ENCODE assay signal across 1 cellular context in the genomic region with DNA sequence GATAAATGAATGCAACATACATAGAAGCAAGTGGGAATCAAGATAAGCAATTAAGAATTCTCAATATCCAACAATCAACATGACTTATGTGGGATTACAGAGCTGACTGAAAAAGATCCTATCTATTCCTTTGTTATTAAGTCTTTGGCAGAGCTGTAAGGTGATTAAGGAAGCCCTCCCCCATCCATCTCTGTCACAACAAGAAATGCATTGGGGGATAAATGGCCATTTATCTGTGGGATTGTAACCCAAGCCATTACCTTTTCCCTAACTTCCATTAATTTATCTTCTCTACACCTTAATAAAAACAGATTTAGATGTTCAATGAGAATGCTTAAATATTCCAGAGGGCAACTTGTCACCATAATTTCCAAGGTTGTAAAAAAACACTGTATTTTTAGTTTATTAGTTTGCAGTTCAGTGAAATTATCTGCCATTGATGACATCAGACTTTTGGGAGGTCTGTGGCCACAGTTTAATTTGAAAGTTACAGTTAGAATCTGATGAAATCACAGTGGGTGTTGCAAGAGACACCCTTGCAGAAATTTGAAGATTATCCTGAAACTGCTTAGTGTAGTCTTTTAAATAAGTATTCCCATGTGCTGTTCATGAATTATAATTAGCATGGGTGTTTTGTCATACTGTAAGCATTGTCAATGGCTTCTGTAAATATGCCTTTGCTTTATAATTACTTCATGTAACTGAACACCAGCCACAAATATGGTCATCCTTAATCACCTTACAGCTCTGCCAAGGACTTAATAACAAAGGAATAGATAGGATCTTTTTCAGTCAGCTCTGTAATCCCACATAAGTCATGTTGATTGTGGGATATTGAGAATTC.
TF ChIP-seq lines count a peak whose summit lies in the region.

No MANE protein-coding gene starts in this region.

TF ChIP-seq in HEK293, 187 proteins besides CTCF, POLR2A, EP300 and RAD21 (continued from another document and continues in another):
- TF ChIP-seq, protein P1, sequence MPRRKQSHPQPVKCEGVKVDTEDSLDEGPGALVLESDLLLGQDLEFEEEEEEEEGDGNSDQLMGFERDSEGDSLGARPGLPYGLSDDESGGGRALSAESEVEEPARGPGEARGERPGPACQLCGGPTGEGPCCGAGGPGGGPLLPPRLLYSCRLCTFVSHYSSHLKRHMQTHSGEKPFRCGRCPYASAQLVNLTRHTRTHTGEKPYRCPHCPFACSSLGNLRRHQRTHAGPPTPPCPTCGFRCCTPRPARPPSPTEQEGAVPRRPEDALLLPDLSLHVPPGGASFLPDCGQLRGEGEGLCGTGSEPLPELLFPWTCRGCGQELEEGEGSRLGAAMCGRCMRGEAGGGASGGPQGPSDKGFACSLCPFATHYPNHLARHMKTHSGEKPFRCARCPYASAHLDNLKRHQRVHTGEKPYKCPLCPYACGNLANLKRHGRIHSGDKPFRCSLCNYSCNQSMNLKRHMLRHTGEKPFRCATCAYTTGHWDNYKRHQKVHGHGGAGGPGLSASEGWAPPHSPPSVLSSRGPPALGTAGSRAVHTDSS (tag by site-specific recombination; IDR thresholded peaks at IDR 0.05): no peak
- TF ChIP-seq ZNF239 (tag by site-specific recombination; IDR thresholded peaks at IDR 0.05) (no peak), ZNF132 (tag by site-specific recombination; IDR thresholded peaks at IDR 0.05; ENCODE audit: borderline replicate concordance) (no peak), ZNF121 (tag by site-specific recombination; IDR thresholded peaks at IDR 0.05) (no peak), ZNF302 (tag by site-specific recombination; IDR thresholded peaks at IDR 0.05; ENCODE audit: low read depth) (no peak), ZBTB7A (tag by site-specific recombination; IDR thresholded peaks at IDR 0.05; ENCODE audit: low read depth) (no peak), ZNF558 (tag by site-specific recombination; IDR thresholded peaks at IDR 0.05) (0 out of 2 replicates have a peak, but pooled peaks have one; percentile 61), ZNF335 (tag by site-specific recombination; conservative IDR thresholded peaks at IDR 0.05) (no peak; the same call in none of the 2 replicates), YY1 (tag by site-specific recombination; IDR thresholded peaks at IDR 0.05) (no peak), MYNN (tag by site-specific recombination; IDR thresholded peaks at IDR 0.05; ENCODE audit: borderline replicate concordance) (no peak), ZNF394 (tag by site-specific recombination; IDR thresholded peaks at IDR 0.05; ENCODE audit: borderline replicate concordance) (peak; percentile 55), SALL2 (tag by site-specific recombination; IDR thresholded peaks at IDR 0.05; ENCODE audit: borderline replicate concordance) (no peak), OVOL3 (tag by site-specific recombination; IDR thresholded peaks at IDR 0.05) (peak; percentile 90), ZEB2 (tag by site-specific recombination; IDR thresholded peaks at IDR 0.05) (peak; percentile 97), PRDM1 (tag by site-specific recombination; IDR thresholded peaks at IDR 0.05) (no peak), ZNF610 (tag by site-specific recombination; IDR thresholded peaks at IDR 0.05; ENCODE audit: borderline replicate concordance) (no peak), ZNF214 (tag by site-specific recombination; IDR thresholded peaks at IDR 0.05; ENCODE audit: borderline replicate concordance) (no peak), ZNF324 (tag by site-specific recombination; IDR thresholded peaks at IDR 0.05) (0 out of 2 replicates have a peak, but pooled peaks have one; percentile 38), ZBTB20 (tag by site-specific recombination; IDR thresholded peaks at IDR 0.05) (no peak), ZNF654 (tag by site-specific recombination; IDR thresholded peaks at IDR 0.05; ENCODE audit: low read depth) (no peak), ZNF792 (tag by site-specific recombination; IDR thresholded peaks at IDR 0.05) (no peak), IKZF3 (tag by site-specific recombination; IDR thresholded peaks at IDR 0.05) (peak; percentile 87), ZNF146 (tag by site-specific recombination; IDR thresholded peaks at IDR 0.05) (0 out of 2 replicates have a peak, but pooled peaks have one; percentile 4), ZNF555 (tag by site-specific recombination; conservative IDR thresholded peaks at IDR 0.05) (no peak), HOXC10 (CRISPR knock-in tag; IDR thresholded peaks at IDR 0.05) (no peak), BCL11A (tag by site-specific recombination; IDR thresholded peaks at IDR 0.05; ENCODE audit: low read depth) (peak; percentile 71; the same call in 1 of the 2 replicates), FEZF1 (tag by site-specific recombination; IDR thresholded peaks at IDR 0.05) (peak; percentile 84), ZBTB17 (tag by site-specific recombination; IDR thresholded peaks at IDR 0.05) (peak; percentile 88), ZFP69B (tag by site-specific recombination; IDR thresholded peaks at IDR 0.05) (peak; percentile 36; the same call in 1 of the 2 replicates), ZNF621 (tag by site-specific recombination; IDR thresholded peaks at IDR 0.05) (no peak), SCRT2 (tag by site-specific recombination; IDR thresholded peaks at IDR 0.05) (no peak), SP7 (tag by site-specific recombination; IDR thresholded peaks at IDR 0.05) (peak; percentile 98), ZNF311 (tag by site-specific recombination; IDR thresholded peaks at IDR 0.05; ENCODE audit: borderline replicate concordance) (no peak), ZNF747 (tag by site-specific recombination; IDR thresholded peaks at IDR 0.05) (no peak), ZNF169 (tag by site-specific recombination; IDR thresholded peaks at IDR 0.05) (no peak), ZFP37 (tag by site-specific recombination; IDR thresholded peaks at IDR 0.05) (no peak), ZNF366 (tag by site-specific recombination; conservative IDR thresholded peaks at IDR 0.05) (peak; percentile 97)
- TF ChIP-seq, protein P2, sequence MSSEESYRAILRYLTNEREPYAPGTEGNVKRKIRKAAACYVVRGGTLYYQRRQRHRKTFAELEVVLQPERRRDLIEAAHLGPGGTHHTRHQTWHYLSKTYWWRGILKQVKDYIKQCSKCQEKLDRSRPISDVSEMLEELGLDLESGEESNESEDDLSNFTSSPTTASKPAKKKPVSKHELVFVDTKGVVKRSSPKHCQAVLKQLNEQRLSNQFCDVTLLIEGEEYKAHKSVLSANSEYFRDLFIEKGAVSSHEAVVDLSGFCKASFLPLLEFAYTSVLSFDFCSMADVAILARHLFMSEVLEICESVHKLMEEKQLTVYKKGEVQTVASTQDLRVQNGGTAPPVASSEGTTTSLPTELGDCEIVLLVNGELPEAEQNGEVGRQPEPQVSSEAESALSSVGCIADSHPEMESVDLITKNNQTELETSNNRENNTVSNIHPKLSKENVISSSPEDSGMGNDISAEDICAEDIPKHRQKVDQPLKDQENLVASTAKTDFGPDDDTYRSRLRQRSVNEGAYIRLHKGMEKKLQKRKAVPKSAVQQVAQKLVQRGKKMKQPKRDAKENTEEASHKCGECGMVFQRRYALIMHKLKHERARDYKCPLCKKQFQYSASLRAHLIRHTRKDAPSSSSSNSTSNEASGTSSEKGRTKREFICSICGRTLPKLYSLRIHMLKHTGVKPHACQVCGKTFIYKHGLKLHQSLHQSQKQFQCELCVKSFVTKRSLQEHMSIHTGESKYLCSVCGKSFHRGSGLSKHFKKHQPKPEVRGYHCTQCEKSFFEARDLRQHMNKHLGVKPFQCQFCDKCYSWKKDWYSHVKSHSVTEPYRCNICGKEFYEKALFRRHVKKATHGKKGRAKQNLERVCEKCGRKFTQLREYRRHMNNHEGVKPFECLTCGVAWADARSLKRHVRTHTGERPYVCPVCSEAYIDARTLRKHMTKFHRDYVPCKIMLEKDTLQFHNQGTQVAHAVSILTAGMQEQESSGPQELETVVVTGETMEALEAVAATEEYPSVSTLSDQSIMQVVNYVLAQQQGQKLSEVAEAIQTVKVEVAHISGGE (tag by site-specific recombination; conservative IDR thresholded peaks at IDR 0.05; ENCODE audit: low read depth): no peak
- TF ChIP-seq, protein P3, sequence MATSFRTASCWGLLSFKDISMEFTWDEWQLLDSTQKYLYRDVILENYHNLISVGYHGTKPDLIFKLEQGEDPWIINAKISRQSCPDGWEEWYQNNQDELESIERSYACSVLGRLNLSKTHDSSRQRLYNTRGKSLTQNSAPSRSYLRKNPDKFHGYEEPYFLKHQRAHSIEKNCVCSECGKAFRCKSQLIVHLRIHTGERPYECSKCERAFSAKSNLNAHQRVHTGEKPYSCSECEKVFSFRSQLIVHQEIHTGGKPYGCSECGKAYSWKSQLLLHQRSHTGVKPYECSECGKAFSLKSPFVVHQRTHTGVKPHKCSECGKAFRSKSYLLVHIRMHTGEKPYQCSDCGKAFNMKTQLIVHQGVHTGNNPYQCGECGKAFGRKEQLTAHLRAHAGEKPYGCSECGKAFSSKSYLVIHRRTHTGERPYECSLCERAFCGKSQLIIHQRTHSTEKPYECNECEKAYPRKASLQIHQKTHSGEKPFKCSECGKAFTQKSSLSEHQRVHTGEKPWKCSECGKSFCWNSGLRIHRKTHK (tag by site-specific recombination; IDR thresholded peaks at IDR 0.05): no peak
- TF ChIP-seq, protein P4, sequence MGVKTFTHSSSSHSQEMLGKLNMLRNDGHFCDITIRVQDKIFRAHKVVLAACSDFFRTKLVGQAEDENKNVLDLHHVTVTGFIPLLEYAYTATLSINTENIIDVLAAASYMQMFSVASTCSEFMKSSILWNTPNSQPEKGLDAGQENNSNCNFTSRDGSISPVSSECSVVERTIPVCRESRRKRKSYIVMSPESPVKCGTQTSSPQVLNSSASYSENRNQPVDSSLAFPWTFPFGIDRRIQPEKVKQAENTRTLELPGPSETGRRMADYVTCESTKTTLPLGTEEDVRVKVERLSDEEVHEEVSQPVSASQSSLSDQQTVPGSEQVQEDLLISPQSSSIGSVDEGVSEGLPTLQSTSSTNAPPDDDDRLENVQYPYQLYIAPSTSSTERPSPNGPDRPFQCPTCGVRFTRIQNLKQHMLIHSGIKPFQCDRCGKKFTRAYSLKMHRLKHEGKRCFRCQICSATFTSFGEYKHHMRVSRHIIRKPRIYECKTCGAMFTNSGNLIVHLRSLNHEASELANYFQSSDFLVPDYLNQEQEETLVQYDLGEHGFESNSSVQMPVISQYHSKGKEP (tag by site-specific recombination; IDR thresholded peaks at IDR 0.05): peak; percentile 80
- TF ChIP-seq, protein P5, sequence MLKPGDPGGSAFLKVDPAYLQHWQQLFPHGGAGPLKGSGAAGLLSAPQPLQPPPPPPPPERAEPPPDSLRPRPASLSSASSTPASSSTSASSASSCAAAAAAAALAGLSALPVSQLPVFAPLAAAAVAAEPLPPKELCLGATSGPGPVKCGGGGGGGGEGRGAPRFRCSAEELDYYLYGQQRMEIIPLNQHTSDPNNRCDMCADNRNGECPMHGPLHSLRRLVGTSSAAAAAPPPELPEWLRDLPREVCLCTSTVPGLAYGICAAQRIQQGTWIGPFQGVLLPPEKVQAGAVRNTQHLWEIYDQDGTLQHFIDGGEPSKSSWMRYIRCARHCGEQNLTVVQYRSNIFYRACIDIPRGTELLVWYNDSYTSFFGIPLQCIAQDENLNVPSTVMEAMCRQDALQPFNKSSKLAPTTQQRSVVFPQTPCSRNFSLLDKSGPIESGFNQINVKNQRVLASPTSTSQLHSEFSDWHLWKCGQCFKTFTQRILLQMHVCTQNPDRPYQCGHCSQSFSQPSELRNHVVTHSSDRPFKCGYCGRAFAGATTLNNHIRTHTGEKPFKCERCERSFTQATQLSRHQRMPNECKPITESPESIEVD (tag by site-specific recombination; IDR thresholded peaks at IDR 0.05): peak; percentile 96
- TF ChIP-seq, protein P6, sequence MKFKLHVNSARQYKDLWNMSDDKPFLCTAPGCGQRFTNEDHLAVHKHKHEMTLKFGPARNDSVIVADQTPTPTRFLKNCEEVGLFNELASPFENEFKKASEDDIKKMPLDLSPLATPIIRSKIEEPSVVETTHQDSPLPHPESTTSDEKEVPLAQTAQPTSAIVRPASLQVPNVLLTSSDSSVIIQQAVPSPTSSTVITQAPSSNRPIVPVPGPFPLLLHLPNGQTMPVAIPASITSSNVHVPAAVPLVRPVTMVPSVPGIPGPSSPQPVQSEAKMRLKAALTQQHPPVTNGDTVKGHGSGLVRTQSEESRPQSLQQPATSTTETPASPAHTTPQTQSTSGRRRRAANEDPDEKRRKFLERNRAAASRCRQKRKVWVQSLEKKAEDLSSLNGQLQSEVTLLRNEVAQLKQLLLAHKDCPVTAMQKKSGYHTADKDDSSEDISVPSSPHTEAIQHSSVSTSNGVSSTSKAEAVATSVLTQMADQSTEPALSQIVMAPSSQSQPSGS (tag by site-specific recombination; IDR thresholded peaks at IDR 0.05; ENCODE audit: low read depth): peak; percentile 93
- TF ChIP-seq, protein P7, sequence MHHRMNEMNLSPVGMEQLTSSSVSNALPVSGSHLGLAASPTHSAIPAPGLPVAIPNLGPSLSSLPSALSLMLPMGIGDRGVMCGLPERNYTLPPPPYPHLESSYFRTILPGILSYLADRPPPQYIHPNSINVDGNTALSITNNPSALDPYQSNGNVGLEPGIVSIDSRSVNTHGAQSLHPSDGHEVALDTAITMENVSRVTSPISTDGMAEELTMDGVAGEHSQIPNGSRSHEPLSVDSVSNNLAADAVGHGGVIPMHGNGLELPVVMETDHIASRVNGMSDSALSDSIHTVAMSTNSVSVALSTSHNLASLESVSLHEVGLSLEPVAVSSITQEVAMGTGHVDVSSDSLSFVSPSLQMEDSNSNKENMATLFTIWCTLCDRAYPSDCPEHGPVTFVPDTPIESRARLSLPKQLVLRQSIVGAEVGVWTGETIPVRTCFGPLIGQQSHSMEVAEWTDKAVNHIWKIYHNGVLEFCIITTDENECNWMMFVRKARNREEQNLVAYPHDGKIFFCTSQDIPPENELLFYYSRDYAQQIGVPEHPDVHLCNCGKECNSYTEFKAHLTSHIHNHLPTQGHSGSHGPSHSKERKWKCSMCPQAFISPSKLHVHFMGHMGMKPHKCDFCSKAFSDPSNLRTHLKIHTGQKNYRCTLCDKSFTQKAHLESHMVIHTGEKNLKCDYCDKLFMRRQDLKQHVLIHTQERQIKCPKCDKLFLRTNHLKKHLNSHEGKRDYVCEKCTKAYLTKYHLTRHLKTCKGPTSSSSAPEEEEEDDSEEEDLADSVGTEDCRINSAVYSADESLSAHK (tag by site-specific recombination; IDR thresholded peaks at IDR 0.05): peak; percentile 85
- TF ChIP-seq, protein P8, sequence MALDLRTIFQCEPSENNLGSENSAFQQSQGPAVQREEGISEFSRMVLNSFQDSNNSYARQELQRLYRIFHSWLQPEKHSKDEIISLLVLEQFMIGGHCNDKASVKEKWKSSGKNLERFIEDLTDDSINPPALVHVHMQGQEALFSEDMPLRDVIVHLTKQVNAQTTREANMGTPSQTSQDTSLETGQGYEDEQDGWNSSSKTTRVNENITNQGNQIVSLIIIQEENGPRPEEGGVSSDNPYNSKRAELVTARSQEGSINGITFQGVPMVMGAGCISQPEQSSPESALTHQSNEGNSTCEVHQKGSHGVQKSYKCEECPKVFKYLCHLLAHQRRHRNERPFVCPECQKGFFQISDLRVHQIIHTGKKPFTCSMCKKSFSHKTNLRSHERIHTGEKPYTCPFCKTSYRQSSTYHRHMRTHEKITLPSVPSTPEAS (tag by site-specific recombination; IDR thresholded peaks at IDR 0.05): peak; percentile 64; the same call in 1 of the 2 replicates
- TF ChIP-seq, protein P9, sequence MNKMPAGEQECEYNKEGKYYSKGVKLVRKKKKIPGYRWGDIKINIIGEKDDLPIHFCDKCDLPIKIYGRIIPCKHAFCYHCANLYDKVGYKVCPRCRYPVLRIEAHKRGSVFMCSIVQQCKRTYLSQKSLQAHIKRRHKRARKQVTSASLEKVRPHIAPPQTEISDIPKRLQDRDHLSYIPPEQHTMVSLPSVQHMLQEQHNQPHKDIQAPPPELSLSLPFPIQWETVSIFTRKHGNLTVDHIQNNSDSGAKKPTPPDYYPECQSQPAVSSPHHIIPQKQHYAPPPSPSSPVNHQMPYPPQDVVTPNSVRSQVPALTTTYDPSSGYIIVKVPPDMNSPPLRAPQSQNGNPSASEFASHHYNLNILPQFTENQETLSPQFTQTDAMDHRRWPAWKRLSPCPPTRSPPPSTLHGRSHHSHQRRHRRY (tag by site-specific recombination; IDR thresholded peaks at IDR 0.05): no peak
